ENCODE assay signal across 1 cellular context in genomic region chr10:116676118-116676517, GRCh38.
TF ChIP-seq lines count a peak whose summit lies in the region.

No MANE protein-coding gene starts in this region.

TF ChIP-seq in H1, 55 proteins besides CTCF, POLR2A, EP300 and RAD21:
- TF ChIP-seq RBBP5 (IDR thresholded peaks at IDR 0.05; ENCODE audit: borderline replicate concordance, low read depth, low read length) (no peak), TCF12 (IDR thresholded peaks at IDR 0.05; ENCODE audit: low read depth, low read length) (no peak), FOSL1 (IDR thresholded peaks at IDR 0.05; ENCODE audit: insufficient read depth, low read depth, low read length) (no peak), CHD2 (IDR thresholded peaks at IDR 0.05; ENCODE audit: low read length) (no peak), KDM1A (IDR thresholded peaks at IDR 0.05; ENCODE audit: borderline replicate concordance, low read length) (no peak), BRCA1 (IDR thresholded peaks at IDR 0.05; ENCODE audit: low read depth, low read length) (no peak), SUZ12 (IDR thresholded peaks at IDR 0.05; ENCODE audit: low read length) (no peak), SP1 (IDR thresholded peaks at IDR 0.05; ENCODE audit: low read depth, low read length) (no peak), CTBP2 (IDR thresholded peaks at IDR 0.05; ENCODE audit: borderline replicate concordance, insufficient read depth, insufficient read length, low read length) (no peak)
TF ChIP-seq in H1: peak in this region for 0.
